ENCODE assay signal across 8 cellular contexts in genomic region chr17:73429440-73430164, GRCh38.
DNase-seq lines count a peak whose midpoint lies in the region; ATAC-seq lines count a peak whose summit lies in the region.

No MANE protein-coding gene starts in this region.

- ATAC-seq in HG02759 (IDR thresholded peaks at IDR 0.05; ENCODE audit: unreplicated experiment) (peak; percentile 89), right cardiac atrium (peak; percentile 88 to 92), sciatic nerve (peak; percentile 93), GM21360 (IDR thresholded peaks at IDR 0.05; ENCODE audit: unreplicated experiment) (no peak)

- no peak overlapping the region for H3K4me3 ChIP-seq in right cardiac atrium (ENCODE audit: low read length)

- H3K4me1 ChIP-seq in right cardiac atrium (ENCODE audit: control insufficient read depth, insufficient read depth, low read length) = no peaks in the 10 kb centered on the region

- H3K27ac ChIP-seq in right cardiac atrium (ENCODE audit: low read length) = no peak overlapping the region

- 29% methylated on average over 14 of the region's 14 CpGs for WGBS in right cardiac atrium

- no peaks in the 10 kb centered on the region for H3K27me3 ChIP-seq in right cardiac atrium (ENCODE audit: control insufficient read depth, insufficient read depth)

- peak; percentile 84 for DNase-seq in ELR (ENCODE audit: low read depth)
- peak; percentile 36 for DNase-seq in NCI-H187 treated with DMSO at 0.1 percent for 48 hours (lab: John Stamatoyannopoulos, UW)
- peak; percentile 44 to 79 (median 75) for DNase-seq in T-helper 2 cell
- peak; percentile 13 to 88 (median 60) for DNase-seq in amygdala (lab: John Stamatoyannopoulos, UW)
- DNase-seq in right cardiac atrium = peak; percentile 91 to 95 (median 95)
- peak; percentile 96 for DNase-seq in sciatic nerve (ENCODE audit: low spot score)

- intact Hi-C loops in right cardiac atrium (cut with DNase I) = loop anchor here (2.0 to 10.0 kb wide), 8 partner anchors 215 to 748 kb away; partner anchors contain the start of gene SDK2 (in 1 of the 4)
- intact Hi-C loops in sciatic nerve (cut with DNase I) = loop anchor here (5.0 kb wide), 1 partner anchor 278 kb away; no protein-coding TSS in a partner anchor

- H3K9me3 ChIP-seq in right cardiac atrium (ENCODE audit: control insufficient read depth, low read length) = no peaks in the 10 kb centered on the region

Comparison
In these comparisons a context has a peak if more than half of its experiments do, and no peak if none do; other contexts are left out.
1. DNase-seq: peak in every context shown above with its lines; median percentile 96 in sciatic nerve; 95 in right cardiac atrium; 84 in ELR; 75 in T-helper 2 cell; 60 in amygdala; 36 in NCI-H187 treated with DMSO at 0.1 percent for 48 hours.